1 cellular context compared by ENCODE assay signal in the genomic region with DNA sequence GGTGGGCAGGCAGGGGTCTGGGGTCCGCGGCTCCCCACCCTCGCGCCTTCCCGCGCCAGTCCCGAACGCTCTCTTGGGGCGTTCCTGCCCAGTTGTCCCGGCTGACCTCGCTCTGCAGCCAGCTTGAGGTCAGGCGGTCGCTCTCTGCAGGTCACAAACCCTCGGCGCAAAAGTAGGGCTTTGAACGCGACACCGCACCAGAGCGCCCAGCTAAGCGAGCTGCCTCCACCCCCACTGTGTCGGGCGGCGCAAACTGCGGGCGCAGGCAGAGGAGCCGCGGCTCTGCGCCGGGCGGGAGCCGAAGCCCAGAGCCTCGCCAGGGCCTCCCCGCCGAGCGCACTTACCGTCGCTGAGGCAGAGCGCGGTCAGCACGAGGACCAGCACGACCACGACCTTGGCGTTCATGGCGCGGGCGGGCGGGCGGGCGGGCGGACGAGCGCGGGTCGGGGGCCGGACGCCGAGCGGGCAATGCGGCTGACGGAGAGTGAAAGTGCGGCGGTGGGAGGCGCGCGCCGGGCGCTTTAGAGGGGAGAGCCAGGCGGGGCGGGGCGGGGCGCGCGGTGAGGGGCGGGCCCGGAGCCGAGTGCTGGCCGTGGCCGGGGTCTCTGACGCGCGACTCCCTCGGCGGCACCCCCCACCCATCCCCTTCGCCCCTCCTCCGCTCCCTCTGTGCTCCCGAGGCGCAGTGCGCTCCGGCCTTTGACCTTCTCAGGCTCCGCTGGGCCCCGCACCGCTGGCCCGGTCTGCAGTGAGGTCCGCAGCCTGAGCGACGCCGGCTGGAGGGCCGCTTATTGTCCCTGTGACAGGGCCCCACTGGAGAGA.
TF ChIP-seq lines count a peak whose summit lies in the region.

A gene (minus strand): TSS at position 497 of the 822 bp plus-strand sequence. CDS start 92 bp downstream, at position 405.

TF ChIP-seq in SK-N-SH, 30 proteins besides CTCF, POLR2A, EP300 and RAD21 (continued from another document):
- TF ChIP-seq, protein P1, sequence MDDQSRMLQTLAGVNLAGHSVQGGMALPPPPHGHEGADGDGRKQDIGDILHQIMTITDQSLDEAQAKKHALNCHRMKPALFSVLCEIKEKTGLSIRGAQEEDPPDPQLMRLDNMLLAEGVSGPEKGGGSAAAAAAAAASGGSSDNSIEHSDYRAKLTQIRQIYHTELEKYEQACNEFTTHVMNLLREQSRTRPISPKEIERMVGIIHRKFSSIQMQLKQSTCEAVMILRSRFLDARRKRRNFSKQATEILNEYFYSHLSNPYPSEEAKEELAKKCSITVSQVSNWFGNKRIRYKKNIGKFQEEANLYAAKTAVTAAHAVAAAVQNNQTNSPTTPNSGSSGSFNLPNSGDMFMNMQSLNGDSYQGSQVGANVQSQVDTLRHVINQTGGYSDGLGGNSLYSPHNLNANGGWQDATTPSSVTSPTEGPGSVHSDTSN (IDR thresholded peaks at IDR 0.05): no peak
- TF ChIP-seq JUND (IDR thresholded peaks at IDR 0.05) (no peak), FOXJ3 (CRISPR knock-in tag; IDR thresholded peaks at IDR 0.05) (no peak), GABPA (IDR thresholded peaks at IDR 0.05; ENCODE audit: low read depth) (no peak), RFX5 (IDR thresholded peaks at IDR 0.05; ENCODE audit: low read length) (no peak), SMC3 (IDR thresholded peaks at IDR 0.05; ENCODE audit: low read depth, low read length) (no peak), YY1 (IDR thresholded peaks at IDR 0.05; ENCODE audit: low read depth) (no peak), FOXM1 (IDR thresholded peaks at IDR 0.05; ENCODE audit: low read depth) (no peak), EZH2phosphoT487 (IDR thresholded peaks at IDR 0.05; ENCODE audit: borderline replicate concordance, low read depth) (no peak)
- TF ChIP-seq, protein P2, sequence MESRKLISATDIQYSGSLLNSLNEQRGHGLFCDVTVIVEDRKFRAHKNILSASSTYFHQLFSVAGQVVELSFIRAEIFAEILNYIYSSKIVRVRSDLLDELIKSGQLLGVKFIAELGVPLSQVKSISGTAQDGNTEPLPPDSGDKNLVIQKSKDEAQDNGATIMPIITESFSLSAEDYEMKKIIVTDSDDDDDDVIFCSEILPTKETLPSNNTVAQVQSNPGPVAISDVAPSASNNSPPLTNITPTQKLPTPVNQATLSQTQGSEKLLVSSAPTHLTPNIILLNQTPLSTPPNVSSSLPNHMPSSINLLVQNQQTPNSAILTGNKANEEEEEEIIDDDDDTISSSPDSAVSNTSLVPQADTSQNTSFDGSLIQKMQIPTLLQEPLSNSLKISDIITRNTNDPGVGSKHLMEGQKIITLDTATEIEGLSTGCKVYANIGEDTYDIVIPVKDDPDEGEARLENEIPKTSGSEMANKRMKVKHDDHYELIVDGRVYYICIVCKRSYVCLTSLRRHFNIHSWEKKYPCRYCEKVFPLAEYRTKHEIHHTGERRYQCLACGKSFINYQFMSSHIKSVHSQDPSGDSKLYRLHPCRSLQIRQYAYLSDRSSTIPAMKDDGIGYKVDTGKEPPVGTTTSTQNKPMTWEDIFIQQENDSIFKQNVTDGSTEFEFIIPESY (IDR thresholded peaks at IDR 0.05; ENCODE audit: borderline replicate concordance, low read depth): no peak
